8 cellular contexts compared by ENCODE assay signal in the genomic region with DNA sequence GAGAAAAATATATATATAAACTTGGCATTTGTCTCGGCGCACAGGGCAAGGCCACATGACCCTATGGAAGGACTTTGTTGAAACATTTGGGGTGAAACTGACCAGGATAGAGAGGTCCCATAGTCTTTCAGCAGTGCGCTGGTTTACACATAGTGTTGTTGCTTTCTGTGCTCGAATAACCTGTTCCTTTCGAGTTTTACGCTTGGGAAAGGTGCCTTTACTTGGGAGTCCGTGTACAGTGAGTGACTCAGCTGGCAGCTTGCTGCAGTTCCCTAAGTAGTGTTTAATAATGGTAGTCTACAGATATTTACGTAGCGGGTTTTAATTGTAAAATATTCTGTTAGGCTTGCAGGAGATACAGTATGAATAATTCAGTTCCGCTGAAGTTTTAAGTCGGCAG. TPM values are rescaled to one million over a fixed set of nuclear protein-coding genes. Genes with fewer than 3 reads are reported as not detected.
DNase-seq lines count a peak whose midpoint lies in the region; ATAC-seq and TF ChIP-seq lines count a peak whose summit lies in the region.

No MANE protein-coding gene starts in this region.

- H3K4me1 Mint-ChIP-seq in activated CD4-positive, alpha-beta T cell treated with anti-CD3 and anti-CD28 coated beads for 36 hours = peaks cover 24% of the 10 kb centered on the region
- peaks cover 24% of the 10 kb centered on the region for H3K4me1 Mint-ChIP-seq in dendritic cell treated with granulocyte-macrophage colony-stimulating factor and Interleukin-4, amounts not matched to agents 40 ng/mL and 50 ng/mL, for 4 days (ENCODE audit: low read depth)

- peak overlapping the region; percentile 55 for H3K27ac Mint-ChIP-seq in activated CD4-positive, alpha-beta T cell treated with anti-CD3 and anti-CD28 coated beads for 36 hours
- peak overlapping the region; percentile 87 for H3K27ac Mint-ChIP-seq in dendritic cell treated with granulocyte-macrophage colony-stimulating factor and Interleukin-4, amounts not matched to agents 40 ng/mL and 50 ng/mL, for 4 days

- no peak for DNase-seq in activated CD4-positive, alpha-beta T cell treated with anti-CD3 and anti-CD28 coated beads for 36 hours
- no peak for DNase-seq in activated CD4-positive, alpha-beta T cell treated with anti-CD3 and anti-CD28 coated beads for 48 hours
- DNase-seq in NB4 (ENCODE audit: low read depth) (peak; percentile 7), NAMALWA (ENCODE audit: low spot score) (no peak)

- peak overlapping the region; percentile 95 for H3K4me3 ChIP-seq in NB4 (ENCODE audit: low read depth, low read length)
- peak overlapping the region; percentile 85 to 86 for H3K4me3 ChIP-seq in mucosa of rectum (ENCODE audit: low read length in 2 of 2)

- no peaks in the 10 kb centered on the region for H3K9me3 Mint-ChIP-seq in activated CD4-positive, alpha-beta T cell treated with anti-CD3 and anti-CD28 coated beads for 36 hours (ENCODE audit: low read depth)
- H3K9me3 Mint-ChIP-seq in dendritic cell treated with granulocyte-macrophage colony-stimulating factor and Interleukin-4, amounts not matched to agents 40 ng/mL and 50 ng/mL, for 4 days = no peaks in the 10 kb centered on the region

- POLR2A ChIA-PET in activated CD4-positive, alpha-beta T cell treated with anti-CD3 and anti-CD28 coated beads for 36 hours (lab: Charles Lee) = no interaction called here

- no peak for ATAC-seq in activated CD4-positive, alpha-beta T cell treated with anti-CD3 and anti-CD28 coated beads for 36 hours
- ATAC-seq in HG03039 (IDR thresholded peaks at IDR 0.05; ENCODE audit: unreplicated experiment) (no peak), HG03457 (IDR thresholded peaks at IDR 0.05; ENCODE audit: unreplicated experiment) (no peak)

- no peaks in the 10 kb centered on the region for H3K9me3 ChIP-seq in mucosa of rectum (ENCODE audit: control insufficient read depth in 2 of 2, low read length in 2 of 2)

- H3K4me3 Mint-ChIP-seq in activated CD4-positive, alpha-beta T cell treated with anti-CD3 and anti-CD28 coated beads for 36 hours = peak overlapping the region; percentile 79
- peak overlapping the region; percentile 81 for H3K4me3 Mint-ChIP-seq in dendritic cell treated with granulocyte-macrophage colony-stimulating factor and Interleukin-4, amounts not matched to agents 40 ng/mL and 50 ng/mL, for 4 days

- TF ChIP-seq POLR2A in NB4 (IDR thresholded peaks at IDR 0.05; ENCODE audit: extremely low read depth, insufficient read length) = no peak

- H3K9ac ChIP-seq in mucosa of rectum (ENCODE audit: low read depth in 1 of 2, low read length in 2 of 2) = peak overlapping the region; percentile 77 to 78

- no peaks in the 10 kb centered on the region for H3K36me3 ChIP-seq in mucosa of rectum (ENCODE audit: control insufficient read depth in 2 of 2, insufficient read depth in 2 of 2, low read length in 2 of 2)

- no peak for TF ChIP-seq CTCF in NB4 (IDR thresholded peaks at IDR 0.05; ENCODE audit: low read depth, low read length)

- H3K36me3 Mint-ChIP-seq in activated CD4-positive, alpha-beta T cell treated with anti-CD3 and anti-CD28 coated beads for 36 hours (ENCODE audit: low read depth) = peaks cover 5% of the 10 kb centered on the region
- H3K36me3 Mint-ChIP-seq in dendritic cell treated with granulocyte-macrophage colony-stimulating factor and Interleukin-4, amounts not matched to agents 40 ng/mL and 50 ng/mL, for 4 days (ENCODE audit: low read depth) = no peaks in the 10 kb centered on the region

- CTCF ChIA-PET in activated CD4-positive, alpha-beta T cell treated with anti-CD3 and anti-CD28 coated beads for 36 hours (lab: Charles Lee) = no interaction called here

- H3K27me3 ChIP-seq in mucosa of rectum (ENCODE audit: control insufficient read depth in 2 of 2, insufficient read depth in 2 of 2, low read length in 2 of 2) = no peaks in the 10 kb centered on the region

- H3K27ac ChIP-seq in mucosa of rectum (ENCODE audit: low read depth in 2 of 2, low read length in 2 of 2) = peak overlapping the region in 1 of 2 donors; percentile 62

- intact Hi-C loops in activated CD4-positive, alpha-beta T cell treated with anti-CD3 and anti-CD28 coated beads for 36 hours (cut with DNase I, micrococcal nuclease) = loop anchor here in 1 of 2 experiments (5.0 to 10.0 kb wide), 3 partner anchors 48 to 1043 kb away; a partner anchor contains a TSS
- intact Hi-C loops in dendritic cell treated with granulocyte-macrophage colony-stimulating factor and Interleukin-4, amounts not matched to agents 40 ng/mL and 50 ng/mL, for 4 days (cut with micrococcal nuclease) = loop anchor here (10.0 kb wide), 1 partner anchor 499 kb away; a partner anchor contains a TSS

- H3K27me3 Mint-ChIP-seq in activated CD4-positive, alpha-beta T cell treated with anti-CD3 and anti-CD28 coated beads for 36 hours = no peaks in the 10 kb centered on the region
- H3K27me3 Mint-ChIP-seq in dendritic cell treated with granulocyte-macrophage colony-stimulating factor and Interleukin-4, amounts not matched to agents 40 ng/mL and 50 ng/mL, for 4 days = peaks cover 2% of the 10 kb centered on the region

- peaks cover 4 to 5% of the 10 kb centered on the region in 2 donors for H3K4me1 ChIP-seq in mucosa of rectum (ENCODE audit: control insufficient read depth in 2 of 2, insufficient read depth in 2 of 2, low read length in 2 of 2)

RNA-seq across cellular contexts. Expression of a gene that starts 0.6 kb away (rescaled TPM):
- total RNA-seq in activated CD4-positive, alpha-beta T cell treated with anti-CD3 and anti-CD28 coated beads for 36 hours = 10 to 100 TPM; 18.3 to 22.3 TPM
